In the genomic region with DNA sequence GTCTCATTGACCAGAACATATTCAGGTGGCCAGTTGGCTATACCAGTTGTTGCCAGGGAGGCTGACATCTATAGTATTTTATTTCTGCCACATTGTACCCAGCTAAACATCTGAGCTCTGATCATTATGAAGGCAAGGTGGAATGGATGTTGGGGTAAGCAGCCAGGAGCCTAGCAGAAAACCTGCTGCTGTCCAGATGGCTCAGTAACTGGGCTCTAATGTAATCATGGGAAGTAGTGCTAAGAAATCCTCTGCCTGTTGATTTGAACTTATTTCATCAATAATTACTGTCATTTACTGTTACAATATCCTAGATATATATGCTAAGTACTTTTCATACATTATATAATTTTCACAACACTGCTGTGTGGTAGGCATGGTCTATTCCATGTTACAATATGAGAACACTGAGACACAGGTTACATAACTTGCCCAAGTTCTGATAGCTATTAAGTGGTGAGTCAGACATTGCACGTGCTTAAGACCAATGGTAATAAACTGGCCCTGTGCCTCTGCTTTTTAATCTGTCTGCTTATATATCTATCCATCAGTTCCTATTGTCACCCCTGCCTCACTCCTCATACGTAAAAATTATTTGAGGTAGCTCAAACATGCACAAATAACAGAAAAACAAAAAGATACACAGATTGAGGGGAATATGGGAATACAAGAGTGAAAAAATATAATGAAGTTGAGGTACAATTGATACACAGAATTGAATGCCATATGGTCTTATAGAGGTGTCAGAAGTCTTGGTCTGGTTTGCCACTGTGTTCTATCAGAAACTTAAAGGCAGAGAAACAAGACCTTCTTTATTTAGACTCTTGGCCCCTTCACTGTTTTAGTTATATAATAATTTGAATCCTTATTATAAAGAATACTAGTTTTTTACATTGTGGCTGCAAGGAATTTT, we compare ENCODE assay signal across 11 cellular contexts. TPM values are rescaled to one million over a fixed set of nuclear protein-coding genes. Genes with fewer than 3 reads are reported as not detected.
DNase-seq lines count a peak whose midpoint lies in the region; ATAC-seq and TF ChIP-seq lines count a peak whose summit lies in the region.
"Had no signal": no experiment of that assay in that cellular context is flagged by ENCODE, and none has a peak within 500 bp of the region (broad histone marks: within the 10 kb centered on the region; RNA-seq: fewer than 3 reads in every experiment).

No MANE protein-coding gene starts in this region.

- peak; percentile 91 for ATAC-seq in SK-N-SH treated with all-trans-retinoic acid at 6 μM for 48 hours
- peak; percentile 71 to 83 for ATAC-seq in right cardiac atrium
- no peak for ATAC-seq in activated CD8-positive, alpha-beta T cell treated with anti-CD3 and anti-CD28 coated beads, Interleukin-2, amount 10 ng/mL, durations not matched to agents 7 days and 5 days

- DNase-seq in HFF-Myc (ENCODE audit: extremely low read depth, low read depth): peak; percentile 70
- no peak for DNase-seq in right cardiac atrium
- no peak for DNase-seq in activated CD4-positive, alpha-beta memory T cell treated with anti-CD3 and anti-CD28 coated beads, Interleukin-2, amount 10 ng/mL, durations not matched to agents 7 days and 5 days
- no peak for DNase-seq in activated CD8-positive, alpha-beta T cell treated with anti-CD3 and anti-CD28 coated beads, Interleukin-2, amount 10 ng/mL, durations not matched to agents 7 days and 5 days
- no peak for DNase-seq in NCI-H1417 treated with DMSO at 0.1 percent for 48 hours (lab: John Stamatoyannopoulos, UW)
- DNase-seq in NCI-H1105 (lab: John Stamatoyannopoulos, UW): no peak
- DNase-seq: activated T-cell treated with anti-CD3 and anti-CD28 coated beads, Interleukin-2, amount 50 U/mL, for 1 hour; Kasumi-1 had no signal

- 40% methylated on average over 2 of the region's 2 CpGs for WGBS in right cardiac atrium

- no peak overlapping the region for H3K4me3 Mint-ChIP-seq in activated CD4-positive, alpha-beta memory T cell treated with anti-CD3 and anti-CD28 coated beads, Interleukin-2, amount 10 ng/mL, durations not matched to agents 7 days and 5 days
- H3K4me3 Mint-ChIP-seq in activated CD8-positive, alpha-beta T cell treated with anti-CD3 and anti-CD28 coated beads, Interleukin-2, amount 10 ng/mL, durations not matched to agents 7 days and 5 days: no peak overlapping the region
- H3K4me3 Mint-ChIP-seq: stimulated activated naive CD8-positive, alpha-beta T cell treated with anti-CD3 and anti-CD28 coated beads, Interleukin-15, Interleukin-2, amounts not matched to agents 100 ng/mL and 50 ng/mL, for 24 hours had no signal

- intact Hi-C loops in right cardiac atrium (cut with DNase I): loop anchor here in 2 of 4 donors (5.0 to 10.0 kb wide), 3 partner anchors 53 to 87 kb away; no protein-coding TSS in a partner anchor

- peak overlapping the region; percentile 46; the same call in 1 of the 2 replicates for H3K27ac ChIP-seq in C4-2B
- no peak overlapping the region for H3K27ac ChIP-seq in right cardiac atrium (ENCODE audit: low read length)

- H3K36me3 Mint-ChIP-seq in activated CD4-positive, alpha-beta memory T cell treated with anti-CD3 and anti-CD28 coated beads, Interleukin-2, amount 10 ng/mL, durations not matched to agents 7 days and 5 days (ENCODE audit: low read depth): peaks cover 17% of the 10 kb centered on the region
- peaks cover 16% of the 10 kb centered on the region for H3K36me3 Mint-ChIP-seq in activated CD8-positive, alpha-beta T cell treated with anti-CD3 and anti-CD28 coated beads, Interleukin-2, amount 10 ng/mL, durations not matched to agents 7 days and 5 days (ENCODE audit: low read depth)

- TF ChIP-seq CTCF in C4-2B (conservative IDR thresholded peaks at IDR 0.05) (no peak), HFF-Myc (IDR thresholded peaks at IDR 0.05; ENCODE audit: low read depth, low read length, missing control alignments) (no peak)

- no peaks in the 10 kb centered on the region for H3K9me3 Mint-ChIP-seq in activated CD4-positive, alpha-beta memory T cell treated with anti-CD3 and anti-CD28 coated beads, Interleukin-2, amount 10 ng/mL, durations not matched to agents 7 days and 5 days
- H3K9me3 Mint-ChIP-seq in activated CD8-positive, alpha-beta T cell treated with anti-CD3 and anti-CD28 coated beads, Interleukin-2, amount 10 ng/mL, durations not matched to agents 7 days and 5 days (ENCODE audit: insufficient read depth): no peaks in the 10 kb centered on the region
- H3K9me3 Mint-ChIP-seq: stimulated activated naive CD8-positive, alpha-beta T cell treated with anti-CD3 and anti-CD28 coated beads, Interleukin-15, Interleukin-2, amounts not matched to agents 100 ng/mL and 50 ng/mL, for 24 hours had no signal

- no peak overlapping the region for H3K4me3 ChIP-seq in HFF-Myc (replicated peaks; ENCODE audit: low read depth, low read length)
- no peak overlapping the region for H3K4me3 ChIP-seq in right cardiac atrium (ENCODE audit: low read length)

- no peaks in the 10 kb centered on the region for H3K27me3 ChIP-seq in right cardiac atrium (ENCODE audit: control insufficient read depth, insufficient read depth)

- H3K27me3 Mint-ChIP-seq in activated CD4-positive, alpha-beta memory T cell treated with anti-CD3 and anti-CD28 coated beads, Interleukin-2, amount 10 ng/mL, durations not matched to agents 7 days and 5 days: no peaks in the 10 kb centered on the region
- no peaks in the 10 kb centered on the region for H3K27me3 Mint-ChIP-seq in activated CD8-positive, alpha-beta T cell treated with anti-CD3 and anti-CD28 coated beads, Interleukin-2, amount 10 ng/mL, durations not matched to agents 7 days and 5 days (ENCODE audit: low read depth)
- H3K27me3 Mint-ChIP-seq: stimulated activated naive CD8-positive, alpha-beta T cell treated with anti-CD3 and anti-CD28 coated beads, Interleukin-15, Interleukin-2, amounts not matched to agents 100 ng/mL and 50 ng/mL, for 24 hours had no signal

- H3K9me3 ChIP-seq in right cardiac atrium (ENCODE audit: control insufficient read depth, low read length): no peaks in the 10 kb centered on the region

- H3K27ac Mint-ChIP-seq in activated CD4-positive, alpha-beta memory T cell treated with anti-CD3 and anti-CD28 coated beads, Interleukin-2, amount 10 ng/mL, durations not matched to agents 7 days and 5 days: no peak overlapping the region
- H3K27ac Mint-ChIP-seq in activated CD8-positive, alpha-beta T cell treated with anti-CD3 and anti-CD28 coated beads, Interleukin-2, amount 10 ng/mL, durations not matched to agents 7 days and 5 days: no peak overlapping the region
- H3K27ac Mint-ChIP-seq: stimulated activated naive CD8-positive, alpha-beta T cell treated with anti-CD3 and anti-CD28 coated beads, Interleukin-15, Interleukin-2, amounts not matched to agents 100 ng/mL and 50 ng/mL, for 24 hours had no signal

- peaks cover under 1% of the 10 kb centered on the region for H3K4me1 ChIP-seq in right cardiac atrium (ENCODE audit: control insufficient read depth, insufficient read depth, low read length)

- CTCF ChIA-PET in activated CD4-positive, alpha-beta memory T cell treated with anti-CD3 and anti-CD28 coated beads, Interleukin-2, amount 10 ng/mL, durations not matched to agents 7 days and 5 days (lab: Charles Lee): interaction anchor here (1.5 to 3.5 kb wide), 4 partner anchors 55 to 119 kb away, joined by 3 to 11 read pairs (median 10); no protein-coding TSS in a partner anchor
- CTCF ChIA-PET in activated CD8-positive, alpha-beta T cell treated with anti-CD3 and anti-CD28 coated beads, Interleukin-2, amount 10 ng/mL, durations not matched to agents 7 days and 5 days (lab: Charles Lee): interaction anchor here (1.2 to 4.7 kb wide), 4 partner anchors 54 to 119 kb away, joined by 3 to 26 read pairs (median 14); no protein-coding TSS in a partner anchor

- POLR2A ChIA-PET in activated CD4-positive, alpha-beta memory T cell treated with anti-CD3 and anti-CD28 coated beads, Interleukin-2, amount 10 ng/mL, durations not matched to agents 7 days and 5 days (lab: Charles Lee): no interaction called here
- POLR2A ChIA-PET in activated CD8-positive, alpha-beta T cell treated with anti-CD3 and anti-CD28 coated beads, Interleukin-2, amount 10 ng/mL, durations not matched to agents 7 days and 5 days (lab: Charles Lee): interaction anchor here (0.6 kb wide), 1 partner anchor 12 kb away, joined by 3 read pairs; no protein-coding TSS in a partner anchor

- peaks cover 24% of the 10 kb centered on the region for H3K4me1 Mint-ChIP-seq in activated CD4-positive, alpha-beta memory T cell treated with anti-CD3 and anti-CD28 coated beads, Interleukin-2, amount 10 ng/mL, durations not matched to agents 7 days and 5 days
- H3K4me1 Mint-ChIP-seq in activated CD8-positive, alpha-beta T cell treated with anti-CD3 and anti-CD28 coated beads, Interleukin-2, amount 10 ng/mL, durations not matched to agents 7 days and 5 days (ENCODE audit: low read depth): peaks cover 26% of the 10 kb centered on the region

TF ChIP-seq in SK-N-SH treated with all-trans-retinoic acid at 6 μM for 48 hours, 23 proteins besides CTCF, POLR2A, EP300 and RAD21 (continues in another document):
- TF ChIP-seq ISL1 (CRISPR knock-in tag; IDR thresholded peaks at IDR 0.05): 0 out of 2 replicates have a peak, but pooled peaks have one; percentile 35
- TF ChIP-seq SNAI2 (CRISPR knock-in tag; IDR thresholded peaks at IDR 0.05): no peak
- peak; percentile 69; the same call in 1 of the 2 replicates for TF ChIP-seq TCF4 (CRISPR knock-in tag; IDR thresholded peaks at IDR 0.05; ENCODE audit: borderline replicate concordance)
- TF ChIP-seq, protein P1, sequence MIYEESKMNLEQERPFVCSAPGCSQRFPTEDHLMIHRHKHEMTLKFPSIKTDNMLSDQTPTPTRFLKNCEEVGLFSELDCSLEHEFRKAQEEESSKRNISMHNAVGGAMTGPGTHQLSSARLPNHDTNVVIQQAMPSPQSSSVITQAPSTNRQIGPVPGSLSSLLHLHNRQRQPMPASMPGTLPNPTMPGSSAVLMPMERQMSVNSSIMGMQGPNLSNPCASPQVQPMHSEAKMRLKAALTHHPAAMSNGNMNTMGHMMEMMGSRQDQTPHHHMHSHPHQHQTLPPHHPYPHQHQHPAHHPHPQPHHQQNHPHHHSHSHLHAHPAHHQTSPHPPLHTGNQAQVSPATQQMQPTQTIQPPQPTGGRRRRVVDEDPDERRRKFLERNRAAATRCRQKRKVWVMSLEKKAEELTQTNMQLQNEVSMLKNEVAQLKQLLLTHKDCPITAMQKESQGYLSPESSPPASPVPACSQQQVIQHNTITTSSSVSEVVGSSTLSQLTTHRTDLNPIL (CRISPR knock-in tag; IDR thresholded peaks at IDR 0.05; ENCODE audit: low read depth): 0 out of 2 replicates have a peak, but pooled peaks have one; percentile 27

RNA-seq across cellular contexts. Expression of a gene that starts 25.2 kb away (rescaled TPM):
- total RNA-seq in right cardiac atrium: 10 to 100 TPM; 24.8 to 32.0 (median 25.9) TPM
- 30.2 TPM for polyA plus RNA-seq in right cardiac atrium
- 10 to 100 TPM; 33.5 to 35.5 TPM for total RNA-seq in activated CD4-positive, alpha-beta memory T cell treated with anti-CD3 and anti-CD28 coated beads, Interleukin-2, amount 10 ng/mL, durations not matched to agents 7 days and 5 days
- 10 to 100 TPM; 29.1 to 35.2 TPM for total RNA-seq in activated CD8-positive, alpha-beta T cell treated with anti-CD3 and anti-CD28 coated beads, Interleukin-2, amount 10 ng/mL, durations not matched to agents 7 days and 5 days
